Comparison of ENCODE assay signal across 8 cellular contexts in genomic region chr3:9932535-9932842, GRCh38. TPM values are rescaled to one million over a fixed set of nuclear protein-coding genes. Genes with fewer than 3 reads are reported as not detected.
A peak's percentile ranks its signal among the peaks of the same experiment; 100 is the strongest.
DNase-seq lines count a peak whose midpoint lies in the region; ATAC-seq and TF ChIP-seq lines count a peak whose summit lies in the region.

No MANE protein-coding gene starts in this region.

- H3K27ac Mint-ChIP-seq in activated naive CD4-positive, alpha-beta T cell treated with anti-CD3 and anti-CD28 coated beads, Interleukin-2, amount 50 U/mL, for 72 hours = peak overlapping the region; percentile 96 to 97
- H3K27ac Mint-ChIP-seq in stimulated activated naive B cell treated with anti-CD40 and anti-IgM and Interleukin-4, amounts not matched to agents 10 μg/mL and 1 μg/mL and 100 μg/mL, for 72 hours = peak overlapping the region; percentile 98

- peak overlapping the region; percentile 88 for H3K9ac ChIP-seq in iPS-20b (ENCODE audit: low read depth, low read length)

- DNase-seq in HL-60 (ENCODE audit: low read depth in 1 of 2, low spot score in 1 of 2) (no peak), kidney tubule cell (ENCODE audit: low spot score) (no peak), DMS 273 (lab: John Stamatoyannopoulos, UW; ENCODE audit: unreplicated experiment) (no peak), NAMALWA (ENCODE audit: low spot score) (no peak)
- no peak for DNase-seq in activated naive CD4-positive, alpha-beta T cell treated with anti-CD3 and anti-CD28 coated beads, Interleukin-2, amount 50 U/mL, for 72 hours (ENCODE audit: low spot score in 2 of 2)
- no peak for DNase-seq in stimulated activated naive B cell treated with anti-CD40 and anti-IgM and Interleukin-4, amounts not matched to agents 10 μg/mL and 1 μg/mL and 100 μg/mL, for 72 hours
- no peak for DNase-seq in stimulated activated CD4-positive, alpha-beta T cell treated with anti-CD3 and anti-CD28 coated beads, Interleukin-12 subunit alpha, Interleukin-12 subunit beta, amount 100 ng/mL, for 4 hours

- TF ChIP-seq CTCF in HL-60 (IDR thresholded peaks at IDR 0.05; ENCODE audit: insufficient read depth, low read length) = no peak

- no peaks in the 10 kb centered on the region for H3K27me3 Mint-ChIP-seq in stimulated activated naive B cell treated with anti-CD40 and anti-IgM and Interleukin-4, amounts not matched to agents 10 μg/mL and 1 μg/mL and 100 μg/mL, for 72 hours

- H3K4me1 ChIP-seq in iPS-20b (ENCODE audit: insufficient read depth, low read length) = peaks cover 3% of the 10 kb centered on the region; the same call in 1 of the 2 replicates

- peak overlapping the region; percentile 73 for H3K4me3 ChIP-seq in HL-60 (replicated peaks; ENCODE audit: insufficient read depth, low read length)
- H3K4me3 ChIP-seq in iPS-20b (ENCODE audit: low read length) = peak overlapping the region; percentile 89

- H3K9me3 ChIP-seq in iPS-20b (ENCODE audit: insufficient read depth, low read depth, low read length) = no peaks in the 10 kb centered on the region

- H3K36me3 ChIP-seq in iPS-20b (ENCODE audit: insufficient read depth, low read depth, low read length) = peaks cover 9% of the 10 kb centered on the region

- peaks cover 21 to 36% of the 10 kb centered on the region in 2 donors for H3K4me1 Mint-ChIP-seq in stimulated activated naive B cell treated with anti-CD40 and anti-IgM and Interleukin-4, amounts not matched to agents 10 μg/mL and 1 μg/mL and 100 μg/mL, for 72 hours

- no peaks in the 10 kb centered on the region for H3K36me3 Mint-ChIP-seq in activated naive CD4-positive, alpha-beta T cell treated with anti-CD3 and anti-CD28 coated beads, Interleukin-2, amount 50 U/mL, for 72 hours
- H3K36me3 Mint-ChIP-seq in stimulated activated naive B cell treated with anti-CD40 and anti-IgM and Interleukin-4, amounts not matched to agents 10 μg/mL and 1 μg/mL and 100 μg/mL, for 72 hours = peaks cover 20% of the 10 kb centered on the region in 2 donors

- H3K4me3 Mint-ChIP-seq in stimulated activated naive B cell treated with anti-CD40 and anti-IgM and Interleukin-4, amounts not matched to agents 10 μg/mL and 1 μg/mL and 100 μg/mL, for 72 hours = peak overlapping the region; percentile 96 to 99

- ATAC-seq in activated naive CD4-positive, alpha-beta T cell treated with anti-CD3 and anti-CD28 coated beads, Interleukin-2, amount 50 U/mL, for 72 hours = no peak
- no peak for ATAC-seq in stimulated activated naive B cell treated with anti-CD40 and anti-IgM and Interleukin-4, amounts not matched to agents 10 μg/mL and 1 μg/mL and 100 μg/mL, for 72 hours (replicated peaks)

- H3K9me3 Mint-ChIP-seq in activated naive CD4-positive, alpha-beta T cell treated with anti-CD3 and anti-CD28 coated beads, Interleukin-2, amount 50 U/mL, for 72 hours = no peaks in the 10 kb centered on the region
- H3K9me3 Mint-ChIP-seq in stimulated activated naive B cell treated with anti-CD40 and anti-IgM and Interleukin-4, amounts not matched to agents 10 μg/mL and 1 μg/mL and 100 μg/mL, for 72 hours = no peaks in the 10 kb centered on the region

- no peaks in the 10 kb centered on the region for H3K27me3 ChIP-seq in HL-60 (ENCODE audit: insufficient read depth, poor library complexity, severe bottlenecking)
- H3K27me3 ChIP-seq in iPS-20b (ENCODE audit: insufficient read depth, low read length) = peaks cover 9% of the 10 kb centered on the region; the same call in 1 of the 2 replicates

- H3K27ac ChIP-seq in HL-60 (replicated peaks) (peak overlapping the region; percentile 76), iPS-20b (ENCODE audit: low read length) (no peak overlapping the region)

RNA-seq across cellular contexts. Expression of gene CRELD1, which starts 1.1 kb away (rescaled TPM):
- total RNA-seq in activated naive CD4-positive, alpha-beta T cell treated with anti-CD3 and anti-CD28 coated beads, Interleukin-2, amount 50 U/mL, for 72 hours = 10 to 100 TPM; 23.8 to 25.0 TPM

RNA-seq across cellular contexts. Expression of gene IL17RC, which starts 15.6 kb away (rescaled TPM):
- total RNA-seq in activated naive CD4-positive, alpha-beta T cell treated with anti-CD3 and anti-CD28 coated beads, Interleukin-2, amount 50 U/mL, for 72 hours = 1 to 10 TPM in 1 of 2 donors, under 1 TPM in 1; 0.18 to 1.5 TPM

RNA-seq across cellular contexts. Expression of gene PRRT3, which starts 19.7 kb away (rescaled TPM):
- total RNA-seq in activated naive CD4-positive, alpha-beta T cell treated with anti-CD3 and anti-CD28 coated beads, Interleukin-2, amount 50 U/mL, for 72 hours = 1 to 10 TPM; 1.6 to 6.7 TPM

RNA-seq across cellular contexts. Expression of gene IL17RE, which starts 29.8 kb away (rescaled TPM):
- total RNA-seq in activated naive CD4-positive, alpha-beta T cell treated with anti-CD3 and anti-CD28 coated beads, Interleukin-2, amount 50 U/mL, for 72 hours = 1 to 10 TPM in 1 of 2 donors, under 1 TPM in 1; 0.61 to 1.4 TPM

RNA-seq across cellular contexts. Expression of gene JAGN1, which starts 42.1 kb away (rescaled TPM):
- total RNA-seq in activated naive CD4-positive, alpha-beta T cell treated with anti-CD3 and anti-CD28 coated beads, Interleukin-2, amount 50 U/mL, for 72 hours = 10 to 100 TPM in 1 of 2 donors, 1 to 10 TPM in 1; 7.5 to 34.4 TPM
